In the genomic region with DNA sequence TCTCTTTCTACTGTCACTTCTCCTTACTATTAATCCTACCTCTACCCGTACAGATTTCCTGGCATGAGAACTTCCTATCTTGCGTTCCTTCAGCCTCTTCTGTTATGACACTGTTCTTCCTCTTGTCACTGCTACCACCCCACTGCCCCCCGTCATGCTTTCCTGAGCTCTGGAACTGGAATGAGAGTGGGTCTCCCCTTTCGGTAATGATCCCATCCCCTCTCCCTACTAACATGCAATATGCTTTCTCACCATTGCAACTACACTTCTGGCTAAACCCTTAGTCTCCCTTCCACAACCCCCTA, we compare ENCODE assay signal across 1 cellular context.
TF ChIP-seq lines count a peak whose summit lies in the region.

No MANE protein-coding gene starts in this region.

TF ChIP-seq in HepG2, 621 proteins besides CTCF, POLR2A, EP300 and RAD21 (continued from another document):
- no peak for TF ChIP-seq GLI4 (CRISPR knock-in tag; IDR thresholded peaks at IDR 0.05; ENCODE audit: borderline replicate concordance)
